ENCODE assay signal across 8 cellular contexts in genomic region chr12:124480469-124481256, GRCh38.
A peak's percentile ranks its signal among the peaks of the same experiment; 100 is the strongest.
DNase-seq lines count a peak whose midpoint lies in the region; ATAC-seq lines count a peak whose summit lies in the region.

No MANE protein-coding gene starts in this region.

- H3K27ac Mint-ChIP-seq in T-helper 17 cell: peak overlapping the region; percentile 24

- H3K4me2 ChIP-seq in trophoblast cell (ENCODE audit: low read length) (no peak overlapping the region), mesendoderm (ENCODE audit: low read length) (no peak overlapping the region)

- no peak overlapping the region for H3K14ac ChIP-seq in trophoblast cell (ENCODE audit: low read length)

- H3K23ac ChIP-seq in trophoblast cell (ENCODE audit: low read length) (no peak overlapping the region), mesendoderm (ENCODE audit: low read length) (no peak overlapping the region)

- H2AFZ ChIP-seq in trophoblast cell (ENCODE audit: insufficient read depth, low read length, poor library complexity): no peak overlapping the region

- H2BK120ac ChIP-seq in trophoblast cell (ENCODE audit: insufficient read depth, low read length, poor library complexity): no peak overlapping the region
- no peak overlapping the region for H2BK120ac ChIP-seq in mesendoderm (ENCODE audit: low read depth, low read length)

- ATAC-seq in GM19468 (IDR thresholded peaks at IDR 0.05; ENCODE audit: extremely low read depth, unreplicated experiment): peak; percentile 43
- peak; percentile 60 for ATAC-seq in HG03439 (IDR thresholded peaks at IDR 0.05; ENCODE audit: unreplicated experiment)
- peak; percentile 70 for ATAC-seq in T-helper 17 cell
- peak; percentile 19 for ATAC-seq in esophagus mucosa

- DNase-seq in Daoy (ENCODE audit: low read depth) (peak; percentile 89), T-helper 17 cell (peak in 1 of 3 donors; percentile 18), trophoblast cell (peak; percentile 94 to 96), NK-92 (lab: John Stamatoyannopoulos, UW; ENCODE audit: unreplicated experiment) (no peak), mesendoderm (no peak)

- no peak overlapping the region for H3K4me3 ChIP-seq in trophoblast cell (ENCODE audit: low read depth, low read length)
- no peak overlapping the region for H3K4me3 ChIP-seq in mesendoderm (ENCODE audit: low read length)

- H2BK12ac ChIP-seq in trophoblast cell (ENCODE audit: low read length): no peak overlapping the region

- H3K9me3 ChIP-seq in T-helper 17 cell (ENCODE audit: control insufficient read depth, low read length, poor library complexity, severe bottlenecking) (no peaks in the 10 kb centered on the region), trophoblast cell (ENCODE audit: insufficient read depth, low read depth, low read length) (peaks cover 3% of the 10 kb centered on the region)

- H3K4me1 ChIP-seq in trophoblast cell (ENCODE audit: control insufficient read depth in 1 of 2, insufficient read depth in 2 of 2, low read length in 2 of 2) (peaks cover 3 to 7% of the 10 kb centered on the region in 2 experiments), mesendoderm (ENCODE audit: control insufficient read depth, low read depth, low read length) (no peaks in the 10 kb centered on the region)

- H3K79me2 ChIP-seq in trophoblast cell (ENCODE audit: control insufficient read depth, insufficient read depth, low read length, poor library complexity) (no peaks in the 10 kb centered on the region), mesendoderm (ENCODE audit: control insufficient read depth, insufficient read depth, low read length) (peaks cover 5% of the 10 kb centered on the region)

- H3K27me3 ChIP-seq in trophoblast cell (ENCODE audit: insufficient read depth, low read length): no peaks in the 10 kb centered on the region
- no peaks in the 10 kb centered on the region for H3K27me3 ChIP-seq in mesendoderm (ENCODE audit: insufficient read depth, low read length, poor library complexity)

- H4K8ac ChIP-seq in trophoblast cell (ENCODE audit: low read depth, low read length) (no peak overlapping the region), mesendoderm (ENCODE audit: low read depth, low read length) (no peak overlapping the region)

- no peak overlapping the region for H4K12ac ChIP-seq in trophoblast cell (ENCODE audit: low read depth, low read length)

- H3K4me1 Mint-ChIP-seq in T-helper 17 cell: peaks cover 30% of the 10 kb centered on the region

- no peak overlapping the region for H3K56ac ChIP-seq in mesendoderm (ENCODE audit: low read length)

- no CpG with 5 or more reads among the region's 15 CpGs for WGBS in trophoblast cell (ENCODE audit: extremely low coverage, insufficient coverage, insufficient read length)
- no CpG with 5 or more reads among the region's 15 CpGs for WGBS in mesendoderm (ENCODE audit: extremely low coverage, insufficient coverage, low lambda C conversion rate)

- H3K18ac ChIP-seq in trophoblast cell (ENCODE audit: low read length) (peak overlapping the region; percentile 44), mesendoderm (ENCODE audit: low read length) (no peak overlapping the region)

- H3K4me3 Mint-ChIP-seq in T-helper 17 cell: peak overlapping the region; percentile 81

- H3K27ac ChIP-seq in trophoblast cell (ENCODE audit: low read depth, low read length) (no peak overlapping the region), mesendoderm (ENCODE audit: low read depth, low read length) (no peak overlapping the region)

- H4K91ac ChIP-seq in trophoblast cell (ENCODE audit: low read depth, low read length): no peak overlapping the region

- H2BK15ac ChIP-seq in mesendoderm (replicated peaks; ENCODE audit: low read depth): no peak overlapping the region

- H3K9ac ChIP-seq in trophoblast cell (ENCODE audit: low read length): no peak overlapping the region
- no peak overlapping the region for H3K9ac ChIP-seq in mesendoderm (ENCODE audit: low read length)

- H2AK5ac ChIP-seq in trophoblast cell (ENCODE audit: low read length) (no peak overlapping the region), mesendoderm (ENCODE audit: low read length) (no peak overlapping the region)

- H3K36me3 Mint-ChIP-seq in T-helper 17 cell (ENCODE audit: low read depth): peaks cover 13% of the 10 kb centered on the region

- H3K4ac ChIP-seq in trophoblast cell (ENCODE audit: low read depth, low read length) (no peak overlapping the region), mesendoderm (ENCODE audit: low read depth, low read length) (no peak overlapping the region)

- H2BK5ac ChIP-seq in trophoblast cell (ENCODE audit: low read depth, low read length, poor library complexity): no peak overlapping the region
- no peak overlapping the region for H2BK5ac ChIP-seq in mesendoderm (ENCODE audit: low read length)

- no peak overlapping the region for H4K5ac ChIP-seq in mesendoderm (ENCODE audit: low read length)

- H3K27me3 Mint-ChIP-seq in T-helper 17 cell: no peaks in the 10 kb centered on the region

- H3K79me1 ChIP-seq in trophoblast cell (ENCODE audit: low read length) (no peaks in the 10 kb centered on the region), mesendoderm (ENCODE audit: low read length) (peaks cover 18% of the 10 kb centered on the region)

- H3K36me3 ChIP-seq in trophoblast cell (ENCODE audit: control insufficient read depth in 1 of 2, insufficient read depth in 2 of 2, low read length in 2 of 2): peaks cover 54 to 65% of the 10 kb centered on the region in 2 experiments
- H3K36me3 ChIP-seq in mesendoderm (ENCODE audit: control insufficient read depth, insufficient read depth, low read length): peaks cover 1% of the 10 kb centered on the region

Comparison
In these comparisons a context has a peak if more than half of its experiments do, and no peak if none do; other contexts are left out.
1. DNase-seq: peak in Daoy (single experiment) and trophoblast cell (2 of 2); none in NK-92 (single experiment) and mesendoderm (single experiment).
2. ATAC-seq: peak in every context shown above with its lines; median percentile 70 in T-helper 17 cell; 60 in HG03439; 43 in GM19468; 19 in esophagus mucosa.